ENCODE assay signal across 8 cellular contexts in the genomic region with DNA sequence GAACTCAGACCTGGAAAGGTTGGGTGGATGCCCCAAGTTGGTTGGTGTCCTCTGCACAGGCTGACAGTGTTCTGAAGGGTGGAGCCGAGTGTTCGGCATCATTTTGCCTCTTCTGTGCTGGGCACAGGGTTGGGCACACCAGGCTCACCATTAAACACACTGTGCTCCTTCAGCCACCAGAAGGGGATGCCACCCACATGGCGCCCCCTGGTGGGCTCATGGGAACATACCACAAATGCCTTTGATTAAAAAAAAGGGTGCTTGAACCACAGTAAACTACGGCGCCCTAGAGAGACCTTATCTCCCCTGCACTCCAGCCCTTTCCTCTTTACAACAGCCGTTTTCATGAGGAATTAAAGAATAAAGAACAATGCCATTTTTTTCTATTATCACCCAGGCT.
A peak's percentile ranks its signal among the peaks of the same experiment; 100 is the strongest.
DNase-seq lines count a peak whose midpoint lies in the region; ATAC-seq and TF ChIP-seq lines count a peak whose summit lies in the region.

No MANE protein-coding gene starts in this region.

- DNase-seq in NCI-H82 (lab: John Stamatoyannopoulos, UW) (peak; percentile 60), NCI-H82 treated with DMSO at 0.1 percent for 48 hours (lab: John Stamatoyannopoulos, UW; ENCODE audit: unreplicated experiment) (no peak), SHP77 treated with DMSO at 0.1 percent for 48 hours (lab: John Stamatoyannopoulos, UW) (peak; percentile 1), glomerular visceral epithelial cell (ENCODE audit: extremely low spot score) (peak; percentile 30), T1000 (lab: John Stamatoyannopoulos, UW) (no peak), OCI-M2 (lab: John Stamatoyannopoulos, UW; ENCODE audit: unreplicated experiment) (no peak)

- H3K36me3 ChIP-seq in HEK293 (ENCODE audit: control insufficient read depth in 2 of 2, insufficient read depth in 1 of 2, low read length in 2 of 2) = no peaks in the 10 kb centered on the region

- ATAC-seq in GM18861 (IDR thresholded peaks at IDR 0.05; ENCODE audit: unreplicated experiment) = no peak

- no peaks in the 10 kb centered on the region for H3K9me3 ChIP-seq in HEK293 (ENCODE audit: control insufficient read depth, insufficient read depth, low read depth, low read length)

- POLR2A ChIA-PET in HEK293 (lab: Yijun Ruan, JAX) = no interaction called here

- H3K4me1 ChIP-seq in HEK293 (ENCODE audit: control insufficient read depth, insufficient read depth, low read length) = no peaks in the 10 kb centered on the region

- no peak overlapping the region for H3K27ac ChIP-seq in HEK293 (ENCODE audit: extremely low read depth, low read depth, low read length)

- TF ChIP-seq CTCF in HEK293 (tag by site-specific recombination; IDR thresholded peaks at IDR 0.05) = peak; percentile 43

- CTCF ChIA-PET in HEK293 (lab: Yijun Ruan, JAX) = interaction anchor here (0.7 to 2.5 kb wide), 10 partner anchors 10 to 184 kb away, joined by 3 to 12 read pairs (median 5); no protein-coding TSS in a partner anchor

- H3K4me3 ChIP-seq in HEK293 (ENCODE audit: low read depth, low read length) = no peak overlapping the region

TF ChIP-seq in HEK293, 187 proteins besides CTCF, POLR2A, EP300 and RAD21:
- TF ChIP-seq KLF7 (tag by site-specific recombination; IDR thresholded peaks at IDR 0.05; ENCODE audit: borderline replicate concordance) (no peak), ZNF654 (tag by site-specific recombination; IDR thresholded peaks at IDR 0.05; ENCODE audit: low read depth) (peak; percentile 36; the same call in 1 of the 2 replicates)

Comparison
In these comparisons a context has a peak if more than half of its experiments do, and no peak if none do; other contexts are left out.
1. DNase-seq: peak in NCI-H82 (single experiment), SHP77 treated with DMSO at 0.1 percent for 48 hours (single experiment) and glomerular visceral epithelial cell (single experiment); none in NCI-H82 treated with DMSO at 0.1 percent for 48 hours (single experiment), T1000 (single experiment) and OCI-M2 (single experiment).